8 cellular contexts compared by ENCODE assay signal in genomic region chr4:158996669-158997074, GRCh38.
A peak's percentile ranks its signal among the peaks of the same experiment; 100 is the strongest.
DNase-seq lines count a peak whose midpoint lies in the region; ATAC-seq lines count a peak whose summit lies in the region.

No MANE protein-coding gene starts in this region.

- H4K8ac ChIP-seq in mesenchymal stem cell (ENCODE audit: low read length): no peak overlapping the region

- no peak overlapping the region for H2AFZ ChIP-seq in mesenchymal stem cell (ENCODE audit: low read depth, low read length)

- no peak overlapping the region for H4K91ac ChIP-seq in mesenchymal stem cell (ENCODE audit: low read length)

- peak overlapping the region in 1 of 2 experiments; percentile 52 for H3K4me3 ChIP-seq in mesenchymal stem cell (ENCODE audit: insufficient read depth in 1 of 2, low read depth in 1 of 2, low read length in 2 of 2)

- no peak overlapping the region for H3K23ac ChIP-seq in mesenchymal stem cell (ENCODE audit: low read length in 2 of 2)

- peak overlapping the region; percentile 32 for H3K9ac ChIP-seq in mesenchymal stem cell (ENCODE audit: low read length)

- H3K27ac ChIP-seq in mesenchymal stem cell (ENCODE audit: low read length, poor library complexity, severe bottlenecking): peak overlapping the region; percentile 55

- ATAC-seq in HG03280 (IDR thresholded peaks at IDR 0.05; ENCODE audit: unreplicated experiment) (no peak), HG02610 (IDR thresholded peaks at IDR 0.05; ENCODE audit: unreplicated experiment) (no peak)

- peak overlapping the region in 1 of 2 experiments; percentile 18 for H3K18ac ChIP-seq in mesenchymal stem cell (ENCODE audit: low read depth in 1 of 2, low read length in 2 of 2)

- no peak overlapping the region for H3K4ac ChIP-seq in mesenchymal stem cell (ENCODE audit: low read depth in 1 of 2, low read length in 2 of 2)

- no peak overlapping the region for H2AK5ac ChIP-seq in mesenchymal stem cell (ENCODE audit: low read length, severe bottlenecking)

- H3K36me3 ChIP-seq in mesenchymal stem cell (ENCODE audit: control insufficient read depth in 1 of 2, insufficient read depth in 2 of 2, low read depth in 1 of 2, low read length in 2 of 2): no peaks in the 10 kb centered on the region

- no peaks in the 10 kb centered on the region for H3K9me3 ChIP-seq in mesenchymal stem cell (ENCODE audit: control insufficient read depth, low read length)

- H3K4me2 ChIP-seq in mesenchymal stem cell (ENCODE audit: low read length, poor library complexity, severe bottlenecking): peak overlapping the region; percentile 10

- no peaks in the 10 kb centered on the region for H3K4me1 ChIP-seq in mesenchymal stem cell (ENCODE audit: control insufficient read depth, insufficient read depth, low read depth, low read length)

- no peak overlapping the region for H2BK5ac ChIP-seq in mesenchymal stem cell (ENCODE audit: low read depth, low read length, poor library complexity, severe bottlenecking)

- DNase-seq in AG20443 (ENCODE audit: low spot score): peak; percentile 84
- DNase-seq in NCI-H2107 (lab: John Stamatoyannopoulos, UW): peak; percentile 7
- peak; percentile 75 for DNase-seq in brain pericyte (ENCODE audit: low read depth, low spot score)
- DNase-seq in mesenchymal stem cell: peak; percentile 91
- no peak for DNase-seq in NCI-H146 (lab: John Stamatoyannopoulos, UW)
- DNase-seq in SKM-1 (lab: John Stamatoyannopoulos, UW; ENCODE audit: unreplicated experiment): no peak

- no peak overlapping the region for H2BK12ac ChIP-seq in mesenchymal stem cell (ENCODE audit: low read length in 2 of 2)

- no peak overlapping the region for H3K14ac ChIP-seq in mesenchymal stem cell (ENCODE audit: low read length in 2 of 2)

- H3K79me1 ChIP-seq in mesenchymal stem cell (replicated peaks; ENCODE audit: low read length, poor library complexity, severe bottlenecking): no peaks in the 10 kb centered on the region

- no peak overlapping the region for H2BK120ac ChIP-seq in mesenchymal stem cell (ENCODE audit: low read depth, low read length)

- H2BK15ac ChIP-seq in mesenchymal stem cell (ENCODE audit: low read depth, poor library complexity, severe bottlenecking): no peak overlapping the region

- no CpG with 5 or more reads among the region's 3 CpGs for WGBS in mesenchymal stem cell

- H3K27me3 ChIP-seq in mesenchymal stem cell (ENCODE audit: control insufficient read depth in 1 of 2, insufficient read depth in 1 of 2, low read length in 2 of 2): no peaks in the 10 kb centered on the region

Comparison
In these comparisons a context has a peak if more than half of its experiments do, and no peak if none do; other contexts are left out.
1. DNase-seq: peak in AG20443 (single experiment), NCI-H2107 (single experiment), brain pericyte (single experiment) and mesenchymal stem cell (single experiment); none in NCI-H146 (single experiment) and SKM-1 (single experiment).